ENCODE assay signal across 17 cellular contexts in genomic region chr16:366476-366875, GRCh38.
"Had no signal": no experiment of that assay in that cellular context is flagged by ENCODE, and none has a peak within 500 bp of the region (broad histone marks: within the 10 kb centered on the region; RNA-seq: fewer than 3 reads in every experiment).

No MANE protein-coding gene starts in this region.

- H3K27ac Mint-ChIP-seq: type B pancreatic cell had no signal

- H3K9me3 ChIP-seq: heart left ventricle, ovary, right atrium auricular region had no signal

- ATAC-seq: heart left ventricle; naive thymus-derived CD4-positive, alpha-beta T cell had no signal

- H3K27me3 ChIP-seq: ovary, right atrium auricular region had no signal

- DNase-seq: cortex of kidney; dorsolateral prefrontal cortex; effector CD8-positive, alpha-beta T cell; heart left ventricle; hypothalamus; kidney glomerular epithelial cell; naive thymus-derived CD4-positive, alpha-beta T cell; nucleus accumbens; ovary; small intestine; stimulated activated CD4-positive, alpha-beta T cell treated with anti-CD3 and anti-CD28 coated beads, Interleukin-12 subunit alpha, Interleukin-12 subunit beta, amount 100 ng/mL, for 4 hours; stimulated activated naive CD4-positive, alpha-beta T cell treated with Interleukin-2 at 50 U/mL for 16 hours had no signal

- FAIRE-seq: frontal cortex, islet of Langerhans, small intestine, urothelium cell line had no signal

- H3K9me3 Mint-ChIP-seq: naive thymus-derived CD4-positive, alpha-beta T cell; type B pancreatic cell had no signal

- H3K27ac ChIP-seq: dorsolateral prefrontal cortex, heart left ventricle, ovary, right atrium auricular region had no signal

- H3K36me3 ChIP-seq: ovary had no signal

- H3K4me3 ChIP-seq: dorsolateral prefrontal cortex, heart left ventricle, ovary, right atrium auricular region had no signal
